8 cellular contexts compared by ENCODE assay signal in the genomic region with DNA sequence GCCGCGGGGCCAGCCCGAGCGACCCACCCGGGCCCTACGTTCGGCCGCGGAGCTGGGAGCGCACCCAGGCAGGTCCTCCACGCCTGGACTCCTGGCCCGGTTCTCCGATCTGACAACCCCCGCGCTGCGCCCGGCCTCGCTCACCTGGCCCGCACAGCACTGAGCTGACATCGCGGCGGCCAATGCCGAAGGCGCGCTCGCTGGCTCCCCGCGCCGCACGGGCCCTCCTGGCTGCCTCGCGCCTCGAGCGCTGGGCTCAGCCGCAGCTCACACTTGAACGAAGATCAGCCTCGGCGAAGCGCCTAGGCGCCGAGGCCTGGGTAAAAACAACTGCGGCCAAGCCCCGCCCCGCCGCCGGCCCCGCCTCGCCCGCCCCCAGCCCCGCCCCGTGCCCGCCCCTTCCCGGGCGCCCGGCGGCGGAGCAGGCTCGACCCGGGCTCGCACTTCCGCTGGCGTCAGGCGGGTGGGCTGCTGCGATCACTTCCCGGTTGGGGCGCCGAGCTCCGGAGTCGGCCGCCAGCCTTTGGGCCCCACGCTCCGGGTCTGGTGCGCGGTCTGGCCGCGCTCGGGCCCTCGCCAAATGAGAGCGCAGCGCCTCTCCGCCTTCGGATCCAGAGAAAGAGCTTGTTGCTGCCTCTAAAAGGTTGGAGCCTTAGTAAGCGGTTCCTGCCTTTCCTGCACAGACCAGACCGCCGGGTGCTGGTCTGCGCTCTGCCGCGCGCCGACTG. TPM values are rescaled to one million over a fixed set of nuclear protein-coding genes. Genes with fewer than 3 reads are reported as not detected.
DNase-seq lines count a peak whose midpoint lies in the region; ATAC-seq lines count a peak whose summit lies in the region.

A gene (minus strand): TSS at position 297 of the 728 bp plus-strand sequence. CDS start 126 bp downstream, at position 171.

- H3K36me3 Mint-ChIP-seq in effector memory CD8-positive, alpha-beta T cell (ENCODE audit: insufficient read depth) = peaks cover 14% of the 10 kb centered on the region

- DNase-seq in A172 (ENCODE audit: low spot score) = peak; percentile 58
- DNase-seq in NK-92 treated with Interleukin-12 subunit alpha and Interleukin-12 subunit beta, amount 100 ng/mL, for 24 hours (lab: John Stamatoyannopoulos, UW) = peak; percentile 74
- DNase-seq in activated CD8-positive, alpha-beta memory T cell treated with anti-CD3 and anti-CD28 coated beads for 4 hours (ENCODE audit: low read depth in 2 of 2) = peak; percentile 65 to 70
- peak; percentile 69 to 73 (median 72) for DNase-seq in effector memory CD8-positive, alpha-beta T cell
- peak; percentile 95 for DNase-seq in mesenteric fat pad (ENCODE audit: low spot score)
- peak; percentile 58 for DNase-seq in stimulated activated CD8-positive, alpha-beta memory T cell treated with anti-CD3 and anti-CD28 coated beads, Interleukin-15, amount 100 ng/mL, for 1 hour (ENCODE audit: low read depth)

- no peaks in the 10 kb centered on the region for H3K9me3 Mint-ChIP-seq in effector memory CD8-positive, alpha-beta T cell

- peaks cover 30 to 41% of the 10 kb centered on the region in 2 donors for H3K4me1 Mint-ChIP-seq in effector memory CD8-positive, alpha-beta T cell (ENCODE audit: low read depth in 2 of 2)

- peak within 1 kb of the TSS; percentile 93 to 94 for H3K4me3 Mint-ChIP-seq in effector memory CD8-positive, alpha-beta T cell

- peak within 1 kb of the TSS; percentile 94 to 97 for H3K27ac Mint-ChIP-seq in effector memory CD8-positive, alpha-beta T cell

- ATAC-seq in GM18517 (IDR thresholded peaks at IDR 0.05; ENCODE audit: unreplicated experiment) (peak; percentile 85), HG03025 (IDR thresholded peaks at IDR 0.05; ENCODE audit: low FRiP score, unreplicated experiment) (peak; percentile 77)
- ATAC-seq in effector memory CD8-positive, alpha-beta T cell (replicated peaks) = peak; percentile 81

- no peaks in the 10 kb centered on the region for H3K27me3 Mint-ChIP-seq in effector memory CD8-positive, alpha-beta T cell

RNA-seq across cellular contexts. Expression of the gene that starts here (rescaled TPM):
- total RNA-seq in A172 (2014; rRNA removed; shearing (Covaris generic)) = 9.2 TPM in 2 replicates
- 40.7 TPM for total RNA-seq in mesenteric fat pad

Comparison
In these comparisons a context has a peak if more than half of its experiments do, and no peak if none do; other contexts are left out.
1. Peak in every context shown above with its lines: DNase-seq and ATAC-seq.